In genomic region chr2:210524533-210524932, GRCh38 we compare ENCODE assay signal across 24 cellular contexts. TPM values are rescaled to one million over a fixed set of nuclear protein-coding genes. Genes with fewer than 3 reads are reported as not detected.
DNase-seq lines count a peak whose midpoint lies in the region; ATAC-seq, FAIRE-seq and TF ChIP-seq lines count a peak whose summit lies in the region.
"Had no signal": no experiment of that assay in that cellular context is flagged by ENCODE, and none has a peak within 500 bp of the region (broad histone marks: within the 10 kb centered on the region; RNA-seq: fewer than 3 reads in every experiment).

No MANE protein-coding gene starts in this region.

- intact Hi-C loops in HepG2 (cut with micrococcal nuclease; ENCODE audit: unreplicated experiment), result no loop called here
- intact Hi-C loops in right lobe of liver (cut with DNase I), result no loop called here
- intact Hi-C loops in CD14-positive monocyte (cut with micrococcal nuclease), result no loop called here

- H3K79me2 ChIP-seq in Karpas-422 (ENCODE audit: low read length), result no peaks in the 10 kb centered on the region
- H3K79me2 ChIP-seq in HepG2 (ENCODE audit: insufficient read depth, low read length), result no peaks in the 10 kb centered on the region

- H3K36me3 ChIP-seq in Karpas-422 (ENCODE audit: insufficient read depth, low read length), result no peaks in the 10 kb centered on the region
- no peaks in the 10 kb centered on the region for H3K36me3 ChIP-seq in HepG2 (replicated peaks in 1 of 2; ENCODE audit: control insufficient read depth in 1 of 2, insufficient read depth in 2 of 2, low read length in 2 of 2)
- H3K36me3 ChIP-seq in right lobe of liver, result no peaks in the 10 kb centered on the region
- H3K36me3 ChIP-seq: BLaER1 treated with 17β-estradiol and CSF1 and Interleukin-3, amounts not matched to agents 10 nM and 100 nM had no signal

- DNase-seq in Karpas-422 (peak; percentile 46), HepG2 (ENCODE audit: low spot score) (no peak), right lobe of liver (no peak), CD14-positive monocyte (ENCODE audit: low spot score) (no peak), DMS153 (lab: John Stamatoyannopoulos, UW) (no peak)
- DNase-seq: AML-193; CD4-positive, alpha-beta memory T cell; CD4-positive, CD25-positive, alpha-beta regulatory T cell; CD8-positive, alpha-beta memory T cell; COR-L47; DMS 273 treated with DMSO at 0.1 percent for 48 hours; DMS53; DMS79; DND-41; EL; GDM1 had no signal

- H3K9me3 ChIP-seq in Karpas-422 (ENCODE audit: low read length) (no peaks in the 10 kb centered on the region), HepG2 (ENCODE audit: low read length) (no peaks in the 10 kb centered on the region), right lobe of liver (no peaks in the 10 kb centered on the region)
- H3K9me3 ChIP-seq: A549; BLaER1 treated with 17β-estradiol and CSF1 and Interleukin-3, amounts not matched to agents 10 nM and 100 nM had no signal

- H3K9me3 Mint-ChIP-seq in CD14-positive monocyte, result peaks cover 0 to 6% (median 1%) of the 10 kb centered on the region in 7 donors

- H3K27ac Mint-ChIP-seq in CD14-positive monocyte, result no peak overlapping the region
- H3K27ac Mint-ChIP-seq: B cell; CD4-positive, alpha-beta memory T cell; CD4-positive, CD25-positive, alpha-beta regulatory T cell; CD8-positive, alpha-beta memory T cell had no signal

- H3K27ac ChIP-seq in Karpas-422 (ENCODE audit: low read length), result no peak overlapping the region
- H3K27ac ChIP-seq in HepG2 (ENCODE audit: extremely low read length, insufficient read depth, low read length), result no peak overlapping the region
- H3K27ac ChIP-seq in right lobe of liver, result peak overlapping the region in 2 of 3 donors; percentile 21 to 67
- H3K27ac ChIP-seq: 22Rv1; A549; BLaER1 treated with 17β-estradiol and CSF1 and Interleukin-3, amounts not matched to agents 10 nM and 100 nM; C4-2B had no signal

- H3K36me3 Mint-ChIP-seq in CD14-positive monocyte, result no peaks in the 10 kb centered on the region
- H3K36me3 Mint-ChIP-seq: CD4-positive, CD25-positive, alpha-beta regulatory T cell; CD8-positive, alpha-beta memory T cell had no signal

- H3K9ac ChIP-seq in Karpas-422 (ENCODE audit: low read length), result no peak overlapping the region
- no peak overlapping the region for H3K9ac ChIP-seq in HepG2 (ENCODE audit: insufficient read depth, low read depth, low read length)
- H3K9ac ChIP-seq: BLaER1 treated with 17β-estradiol and CSF1 and Interleukin-3, amounts not matched to agents 10 nM and 100 nM had no signal

- BruUV-seq in HepG2 (replicated peaks; lab: Mats Ljungman, UMichigan), result no TSS peak

- no peak overlapping the region for H3K4me3 Mint-ChIP-seq in CD14-positive monocyte
- H3K4me3 Mint-ChIP-seq: B cell; CD4-positive, alpha-beta memory T cell; CD4-positive, CD25-positive, alpha-beta regulatory T cell; CD8-positive, alpha-beta memory T cell had no signal

- H3K4me2 ChIP-seq in Karpas-422 (ENCODE audit: low read depth, low read length, poor library complexity, severe bottlenecking), result peak overlapping the region; percentile 63
- H3K4me2 ChIP-seq in HepG2 (ENCODE audit: low read depth, low read length), result no peak overlapping the region
- H3K4me2 ChIP-seq: A549; BLaER1 treated with 17β-estradiol and CSF1 and Interleukin-3, amounts not matched to agents 10 nM and 100 nM had no signal

- H4K20me1 ChIP-seq in Karpas-422 (ENCODE audit: insufficient read depth, low read depth, low read length) (no peaks in the 10 kb centered on the region), HepG2 (ENCODE audit: insufficient read depth, low read length) (no peaks in the 10 kb centered on the region)
- H4K20me1 ChIP-seq: BLaER1 treated with 17β-estradiol and CSF1 and Interleukin-3, amounts not matched to agents 10 nM and 100 nM had no signal

- H3K27me3 ChIP-seq in Karpas-422 (ENCODE audit: low read length) (no peaks in the 10 kb centered on the region), HepG2 (ENCODE audit: control insufficient read depth in 1 of 2, insufficient read depth in 2 of 2, low read length in 2 of 2) (no peaks in the 10 kb centered on the region), right lobe of liver (no peaks in the 10 kb centered on the region)
- H3K27me3 ChIP-seq: BLaER1 treated with 17β-estradiol and CSF1 and Interleukin-3, amounts not matched to agents 10 nM and 100 nM had no signal

- FAIRE-seq in HepG2 (lab: Jason Lieb, UNC), result no peak
- FAIRE-seq: A549, GM12878, GM12892, GM18507 had no signal

- no peaks in the 10 kb centered on the region for H3K4me1 Mint-ChIP-seq in CD14-positive monocyte
- H3K4me1 Mint-ChIP-seq: B cell; CD4-positive, CD25-positive, alpha-beta regulatory T cell had no signal

- peaks cover 20% of the 10 kb centered on the region for H3K4me1 ChIP-seq in Karpas-422 (ENCODE audit: low read length)
- H3K4me1 ChIP-seq in HepG2 (ENCODE audit: insufficient read depth, low read length), result peaks cover 35% of the 10 kb centered on the region
- H3K4me1 ChIP-seq in right lobe of liver, result peaks cover 0 to 54% (median 19%) of the 10 kb centered on the region in 4 donors
- H3K4me1 ChIP-seq: A549; BLaER1 treated with 17β-estradiol and CSF1 and Interleukin-3, amounts not matched to agents 10 nM and 100 nM had no signal

- TF ChIP-seq POLR2A in HepG2 (IDR thresholded peaks at IDR 0.05; ENCODE audit: insufficient read depth in 1 of 2, low read depth in 2 of 2, low read length in 2 of 2) (no peak), right lobe of liver (IDR thresholded peaks at IDR 0.05) (no peak)

- TF ChIP-seq EP300 in HepG2 (IDR thresholded peaks at IDR 0.05; ENCODE audit: low read depth in 2 of 2, low read length in 2 of 2), result no peak
- no peak for TF ChIP-seq EP300 in HepG2 (CRISPR knock-in tag; IDR thresholded peaks at IDR 0.05; ENCODE audit: borderline replicate concordance)

- no peak for TF ChIP-seq CTCF in HepG2 (CRISPR knock-in tag; IDR thresholded peaks at IDR 0.05)
- no peak for TF ChIP-seq CTCF in right lobe of liver (IDR thresholded peaks at IDR 0.05)
- no peak for TF ChIP-seq CTCF in CD14-positive monocyte (IDR thresholded peaks at IDR 0.05)

- no peaks in the 10 kb centered on the region for H3K9me2 ChIP-seq in Karpas-422 (replicated peaks; ENCODE audit: insufficient read depth, low read length)

- CTCF ChIA-PET in HepG2 (lab: Yijun Ruan, JAX; ENCODE audit: low intra/inter-chr PET ratio, low total read pairs), result no interaction called here

- H3K4me3 ChIP-seq in Karpas-422 (ENCODE audit: low read length) (0 out of 2 replicates have a peak overlapping the region, but pooled peaks have one; percentile 7), HepG2 (replicated peaks in 1 of 3; ENCODE audit: insufficient read depth in 1 of 3, low read depth in 2 of 3, low read length in 3 of 3) (no peak overlapping the region), right lobe of liver (no peak overlapping the region)
- H3K4me3 ChIP-seq: A549; BLaER1 treated with 17β-estradiol and CSF1 and Interleukin-3, amounts not matched to agents 10 nM and 100 nM; GM12878 had no signal

- TF ChIP-seq RAD21 in HepG2 (CRISPR knock-in tag; IDR thresholded peaks at IDR 0.05), result no peak

- POLR2A ChIA-PET in HepG2 (lab: Yijun Ruan, JAX), result interaction anchor here (2.1 kb wide), 1 partner anchor 16 kb away, joined by 7 read pairs; no protein-coding TSS in a partner anchor

- H3K27me3 Mint-ChIP-seq in CD14-positive monocyte (ENCODE audit: low read depth in 3 of 3), result no peaks in the 10 kb centered on the region

- H2AFZ ChIP-seq in Karpas-422 (ENCODE audit: low read length), result no peak overlapping the region
- no peak overlapping the region for H2AFZ ChIP-seq in HepG2 (ENCODE audit: low read length)

- in situ Hi-C loops in HepG2 (cut with HindIII; ENCODE audit: extremely low pct_ligation_motif_present, low pct_unique_long_range_greater_than_20kb), result no loop called here

- ATAC-seq in HepG2 (no peak), right lobe of liver (peak; percentile 33 to 73 (median 48))
- ATAC-seq: A549, GM12878 had no signal

RNA-seq across cellular contexts. Expression of gene CPS1, which starts 31.9 kb away (rescaled TPM):
- total RNA-seq in Karpas-422 (2014; rRNA removed; shearing (Covaris generic); ENCODE audit: low replicate concordance), result 2.8 and 5.0 TPM in 2 replicates
- total RNA-seq in HepG2 (2016; rRNA removed; fragmentation: Illumina TruSeq; extraction: Trizol) (44.9 and 51.7 TPM in 2 replicates), right lobe of liver (1,000 to 10,000 TPM; 1,066 to 2,150 (median 1,343) TPM)
- 4.5 and 7.1 TPM in 2 replicates for total RNA-seq in HepG2 (2016; cell fraction: cytosol; rRNA removed; fragmentation: Illumina TruSeq; extraction: Trizol; ENCODE audit: low read depth)
- 42.6 and 49.0 TPM in 2 replicates for total RNA-seq in HepG2 (2016; cell fraction: insoluble cytoplasmic fraction; rRNA removed; fragmentation: Illumina TruSeq; extraction: Trizol)
- total RNA-seq in HepG2 (2016; cell fraction: membrane; rRNA removed; fragmentation: Illumina TruSeq; extraction: Trizol), result 22.1 and 24.3 TPM in 2 replicates
- total RNA-seq in HepG2 (2016; cell fraction: nucleus; rRNA removed; fragmentation: Illumina TruSeq; extraction: Trizol), result 47.7 and 52.3 TPM in 2 replicates
- polyA plus RNA-seq in HepG2 (2011; rRNA removed) (17.6 and 24.4 TPM in 2 replicates), CD14-positive monocyte (not detected)
- polyA plus RNA-seq in HepG2 (2011; cell fraction: cytosol; rRNA removed), result 16.5 and 18.6 TPM in 2 replicates
- polyA plus RNA-seq in HepG2 (2011; cell fraction: nucleus; rRNA removed), result 16.9 and 18.9 TPM in 2 replicates
- polyA plus RNA-seq in HepG2 (2012), result 13.0 and 24.2 TPM in 2 replicates
- 1.3 and 1.4 TPM in 2 replicates for polyA plus RNA-seq in HepG2 (2016; cell fraction: cytosol; fragmentation: Illumina TruSeq; extraction: Trizol; ENCODE audit: low read depth)
- 22.9 and 25.1 TPM in 2 replicates for polyA plus RNA-seq in HepG2 (2016; cell fraction: insoluble cytoplasmic fraction; fragmentation: Illumina TruSeq; extraction: Trizol; ENCODE audit: low read depth)
- 7.7 and 8.8 TPM in 2 replicates for polyA plus RNA-seq in HepG2 (2016; cell fraction: membrane; fragmentation: Illumina TruSeq; extraction: Trizol; ENCODE audit: low read depth)
- 28.4 and 30.6 TPM in 2 replicates for polyA plus RNA-seq in HepG2 (2016; cell fraction: nucleus; fragmentation: Illumina TruSeq; extraction: Trizol; ENCODE audit: insufficient read depth, low read depth)
- 49.7 and 1,370 TPM in 2 replicates for polyA minus RNA-seq in HepG2 (2011; rRNA and poly(A)+ RNA removed; ENCODE audit: low replicate concordance)
- polyA minus RNA-seq in HepG2 (2011; cell fraction: cytosol; rRNA and poly(A)+ RNA removed), result 44.2 and 46.4 TPM in 2 replicates
- 89.2 and 97.7 TPM in 2 replicates for polyA minus RNA-seq in HepG2 (2011; cell fraction: nucleus; rRNA and poly(A)+ RNA removed)
- polyA plus RNA-seq: CD4-positive, alpha-beta memory T cell; CD4-positive, CD25-positive, alpha-beta regulatory T cell; CD8-positive, alpha-beta memory T cell had no signal

RNA-seq across cellular contexts. Expression of gene LANCL1, which starts 48.0 kb away (rescaled TPM):
- 48.7 and 126 TPM in 2 replicates for total RNA-seq in Karpas-422 (2014; rRNA removed; shearing (Covaris generic); ENCODE audit: low replicate concordance)
- total RNA-seq in HepG2 (2016; rRNA removed; fragmentation: Illumina TruSeq; extraction: Trizol) (67.7 and 111 TPM in 2 replicates), right lobe of liver (10 to 100 TPM; 16.1 to 20.6 (median 17.5) TPM)
- 4.6 and 5.6 TPM in 2 replicates for total RNA-seq in HepG2 (2016; cell fraction: cytosol; rRNA removed; fragmentation: Illumina TruSeq; extraction: Trizol; ENCODE audit: low read depth)
- total RNA-seq in HepG2 (2016; cell fraction: insoluble cytoplasmic fraction; rRNA removed; fragmentation: Illumina TruSeq; extraction: Trizol), result 67.1 and 103 TPM in 2 replicates
- total RNA-seq in HepG2 (2016; cell fraction: membrane; rRNA removed; fragmentation: Illumina TruSeq; extraction: Trizol), result 19.3 and 21.2 TPM in 2 replicates
- total RNA-seq in HepG2 (2016; cell fraction: nucleus; rRNA removed; fragmentation: Illumina TruSeq; extraction: Trizol), result 56.5 and 56.7 TPM in 2 replicates
- polyA plus RNA-seq in HepG2 (2011; rRNA removed) (45.4 and 53.5 TPM in 2 replicates), CD14-positive monocyte (10 to 100 TPM in 1 of 2 donors, 1 to 10 TPM in 1; 4.8 to 11.1 TPM)
- polyA plus RNA-seq in HepG2 (2011; cell fraction: cytosol; rRNA removed), result 34.1 and 42.0 TPM in 2 replicates
- 34.7 and 38.4 TPM in 2 replicates for polyA plus RNA-seq in HepG2 (2011; cell fraction: nucleus; rRNA removed)
- 33.4 and 41.5 TPM in 2 replicates for polyA plus RNA-seq in HepG2 (2012)
- polyA plus RNA-seq in HepG2 (2016; cell fraction: cytosol; fragmentation: Illumina TruSeq; extraction: Trizol; ENCODE audit: low read depth), result 3.3 and 3.5 TPM in 2 replicates
- polyA plus RNA-seq in HepG2 (2016; cell fraction: insoluble cytoplasmic fraction; fragmentation: Illumina TruSeq; extraction: Trizol; ENCODE audit: low read depth), result 83.5 and 85.9 TPM in 2 replicates
- polyA plus RNA-seq in HepG2 (2016; cell fraction: membrane; fragmentation: Illumina TruSeq; extraction: Trizol; ENCODE audit: low read depth), result 8.6 and 10.0 TPM in 2 replicates
- polyA plus RNA-seq in HepG2 (2016; cell fraction: nucleus; fragmentation: Illumina TruSeq; extraction: Trizol; ENCODE audit: insufficient read depth, low read depth), result 62.4 and 65.7 TPM in 2 replicates
- polyA minus RNA-seq in HepG2 (2011; rRNA and poly(A)+ RNA removed; ENCODE audit: low replicate concordance), result 86.1 and 162 TPM in 2 replicates
- polyA minus RNA-seq in HepG2 (2011; cell fraction: cytosol; rRNA and poly(A)+ RNA removed), result 56.5 and 59.2 TPM in 2 replicates
- polyA minus RNA-seq in HepG2 (2011; cell fraction: nucleus; rRNA and poly(A)+ RNA removed), result 38.0 and 44.5 TPM in 2 replicates

Comparison
In these comparisons a context has a peak if more than half of its experiments do, and no peak if none do; other contexts are left out.
1. H3K27ac ChIP-seq: peak in right lobe of liver (2 of 3); none in Karpas-422 (single experiment) and HepG2 (single experiment).
2. RNA of gene CPS1, which starts 31.9 kb away (total RNA-seq): 1,066 to 2,150 TPM in right lobe of liver; 4.5 to 52.3 TPM in HepG2 and 2.8 to 5.0 TPM in Karpas-422; every median in the first group is over 10 times any median in the second.